8 cellular contexts compared by ENCODE assay signal in genomic region chr14:70317969-70318634, GRCh38.
DNase-seq lines count a peak whose midpoint lies in the region; ATAC-seq and TF ChIP-seq lines count a peak whose summit lies in the region.

No MANE protein-coding gene starts in this region.

- DNase-seq in GM06990 (ENCODE audit: extremely low read depth, insufficient read length): no peak
- DNase-seq in NCI-H1105 treated with DMSO at 0.1 percent for 48 hours (lab: John Stamatoyannopoulos, UW): peak; percentile 46
- peak in 30 of 56 donors; percentile 0 to 72 (median 6) for DNase-seq in amygdala (lab: John Stamatoyannopoulos, UW)
- DNase-seq in iris pigment epithelial cell (ENCODE audit: low read depth): peak; percentile 68
- DNase-seq in germinal center (ENCODE audit: low spot score): no peak
- DNase-seq in activated naive CD4-positive, alpha-beta T cell treated with anti-CD3 and anti-CD28 coated beads, Interleukin-2, amount 50 U/mL, for 16 hours: no peak
- DNase-seq in activated effector memory CD4-positive, alpha-beta T cell treated with Interleukin-2 at 50 U/mL for 16 hours: no peak

- no peak overlapping the region for H3K4me3 ChIP-seq in GM06990 (replicated peaks; ENCODE audit: low read depth, low read length)

- no peak for ATAC-seq in GM21367 (IDR thresholded peaks at IDR 0.05; ENCODE audit: unreplicated experiment)

- H3K27me3 ChIP-seq in GM06990 (replicated peaks; ENCODE audit: control insufficient read depth, insufficient read depth, low read length): no peaks in the 10 kb centered on the region

- peak; percentile 36 for TF ChIP-seq CTCF in GM06990 (IDR thresholded peaks at IDR 0.05; ENCODE audit: insufficient read depth, low read length, poor library complexity, severe bottlenecking)

- H3K36me3 ChIP-seq in GM06990 (ENCODE audit: control insufficient read depth, insufficient read depth, low read length): no peaks in the 10 kb centered on the region

Comparison
In these comparisons a context has a peak if more than half of its experiments do, and no peak if none do; other contexts are left out.
1. DNase-seq: peak in NCI-H1105 treated with DMSO at 0.1 percent for 48 hours (single experiment), amygdala (30 of 56) and iris pigment epithelial cell (single experiment); none in GM06990 (single experiment), germinal center (single experiment), activated naive CD4-positive, alpha-beta T cell treated with anti-CD3 and anti-CD28 coated beads, Interleukin-2, amount 50 U/mL, for 16 hours (single experiment) and activated effector memory CD4-positive, alpha-beta T cell treated with Interleukin-2 at 50 U/mL for 16 hours (single experiment).